Comparison of ENCODE assay signal across 19 cellular contexts in genomic region chr3:106261915-106262683, GRCh38.
DNase-seq lines count a peak whose midpoint lies in the region; ATAC-seq, FAIRE-seq and TF ChIP-seq lines count a peak whose summit lies in the region.
"Had no signal": no experiment of that assay in that cellular context is flagged by ENCODE, and none has a peak within 500 bp of the region (broad histone marks: within the 10 kb centered on the region; RNA-seq: fewer than 3 reads in every experiment).

No MANE protein-coding gene starts in this region.

- no peaks in the 10 kb centered on the region for H3K36me3 Mint-ChIP-seq in astrocyte (ENCODE audit: low read depth, unreplicated experiment)
- H3K36me3 Mint-ChIP-seq: stimulated activated effector memory CD8-positive, alpha-beta T cell treated with anti-CD3 and anti-CD28 coated beads, Interleukin-12 subunit alpha, Interleukin-12 subunit beta, amount 100 ng/mL, for 72 hours had no signal

- no peaks in the 10 kb centered on the region for H3K27me3 ChIP-seq in AG04450 (ENCODE audit: control insufficient read depth, insufficient read depth, low read length)
- H3K27me3 ChIP-seq in astrocyte (ENCODE audit: insufficient read depth, low read length), result no peaks in the 10 kb centered on the region
- H3K27me3 ChIP-seq: transverse colon had no signal

- no peaks in the 10 kb centered on the region for H3K9me3 Mint-ChIP-seq in astrocyte (ENCODE audit: unreplicated experiment)
- H3K9me3 Mint-ChIP-seq: stimulated activated effector memory CD8-positive, alpha-beta T cell treated with anti-CD3 and anti-CD28 coated beads, Interleukin-12 subunit alpha, Interleukin-12 subunit beta, amount 100 ng/mL, for 72 hours had no signal

- H3K9ac ChIP-seq in astrocyte (ENCODE audit: low read length), result no peak overlapping the region

- no peaks in the 10 kb centered on the region for H3K36me3 ChIP-seq in astrocyte (ENCODE audit: insufficient read depth, low read length)
- H3K36me3 ChIP-seq: transverse colon had no signal

- H3K4me2 ChIP-seq in astrocyte (ENCODE audit: low read length), result no peak overlapping the region

- H4K20me1 ChIP-seq in astrocyte (ENCODE audit: insufficient read depth, low read length), result no peaks in the 10 kb centered on the region

- TF ChIP-seq POLR2A in H54 (IDR thresholded peaks at IDR 0.05; ENCODE audit: low read depth, low read length), result no peak

- H3K4me3 ChIP-seq in AG04450 (ENCODE audit: low read depth, low read length) (no peak overlapping the region), astrocyte (ENCODE audit: insufficient read depth, low read depth, low read length) (no peak overlapping the region)
- H3K4me3 ChIP-seq: skin epidermis, transverse colon had no signal

- CTCF ChIA-PET in AG04450 (lab: Charles Lee), result no interaction called here

- peaks cover 14% of the 10 kb centered on the region for H3K4me1 Mint-ChIP-seq in astrocyte (ENCODE audit: low read depth, unreplicated experiment)

- no peaks in the 10 kb centered on the region for H3K9me3 ChIP-seq in AG04450 (ENCODE audit: control insufficient read depth, insufficient read depth, low read length)
- H3K9me3 ChIP-seq in astrocyte (ENCODE audit: insufficient read depth, low read depth, low read length), result no peaks in the 10 kb centered on the region
- H3K9me3 ChIP-seq: transverse colon had no signal

- FAIRE-seq in H54 (lab: Jason Lieb, UNC) (peak; percentile 76), astrocyte (lab: Jason Lieb, UNC) (peak; percentile 93)

- peaks cover 8% of the 10 kb centered on the region for H3K4me1 ChIP-seq in astrocyte (ENCODE audit: insufficient read depth, low read length)
- H3K4me1 ChIP-seq: transverse colon had no signal

- H3K79me2 ChIP-seq in astrocyte (ENCODE audit: insufficient read depth, low read length), result no peaks in the 10 kb centered on the region

- peak overlapping the region; percentile 43 for H3K27ac Mint-ChIP-seq in astrocyte (ENCODE audit: unreplicated experiment)
- H3K27ac Mint-ChIP-seq: stimulated activated effector memory CD8-positive, alpha-beta T cell treated with anti-CD3 and anti-CD28 coated beads, Interleukin-12 subunit alpha, Interleukin-12 subunit beta, amount 100 ng/mL, for 72 hours had no signal

- H2AFZ ChIP-seq in astrocyte (ENCODE audit: low read depth, low read length), result no peak overlapping the region

- H3K27me3 Mint-ChIP-seq in astrocyte (ENCODE audit: low read depth, unreplicated experiment), result no peaks in the 10 kb centered on the region

- TF ChIP-seq CTCF in AG04450 (IDR thresholded peaks at IDR 0.05; ENCODE audit: low read depth, low read length) (no peak), astrocyte (IDR thresholded peaks at IDR 0.05; ENCODE audit: insufficient read depth, low read depth, low read length) (no peak)

- H3K4me3 Mint-ChIP-seq in astrocyte (ENCODE audit: unreplicated experiment), result no peak overlapping the region
- H3K4me3 Mint-ChIP-seq: stimulated activated effector memory CD8-positive, alpha-beta T cell treated with anti-CD3 and anti-CD28 coated beads, Interleukin-12 subunit alpha, Interleukin-12 subunit beta, amount 100 ng/mL, for 72 hours had no signal

- POLR2A ChIA-PET in AG04450 (lab: Yijun Ruan, JAX), result interaction anchor here (0.6 kb wide), 1 partner anchor 64 kb away, joined by 7 read pairs; no protein-coding TSS in a partner anchor

- H3K27ac ChIP-seq in AG04450 (ENCODE audit: low read depth, low read length), result no peak overlapping the region
- H3K27ac ChIP-seq in astrocyte (ENCODE audit: low read depth, low read length), result no peak overlapping the region
- H3K27ac ChIP-seq: skin epidermis, transverse colon had no signal

- ATAC-seq in HG03108 (IDR thresholded peaks at IDR 0.05; ENCODE audit: unreplicated experiment) (no peak), GM18519 (IDR thresholded peaks at IDR 0.05; ENCODE audit: low FRiP score, unreplicated experiment) (no peak)
- ATAC-seq: left colon; PC-3; stimulated activated effector memory CD8-positive, alpha-beta T cell treated with anti-CD3 and anti-CD28 coated beads, Interleukin-12 subunit alpha, Interleukin-12 subunit beta, amount 100 ng/mL, for 72 hours had no signal

- peak; percentile 58 for DNase-seq in AG04450 (ENCODE audit: low read depth, low spot score)
- DNase-seq in H54 (ENCODE audit: insufficient read length, low spot score), result no peak
- peak; percentile 93 for DNase-seq in astrocyte (ENCODE audit: low read depth)
- peak; percentile 26 for DNase-seq in kidney glomerular epithelial cell (lab: John Stamatoyannopoulos, UW)
- DNase-seq in cerebellum (ENCODE audit: low spot score), result no peak
- no peak for DNase-seq in GOT3 (lab: John Stamatoyannopoulos, UW)
- DNase-seq: ACHN, dermis blood vessel endothelial cell, erythroblast, hippocampal formation, left colon, NCI-H2081, NCI-H526 treated with DMSO at 0.1 percent for 48 hours, PC-3, transverse colon had no signal

Comparison
In these comparisons a context has a peak if more than half of its experiments do, and no peak if none do; other contexts are left out.
1. DNase-seq: peak in AG04450 (single experiment), astrocyte (single experiment) and kidney glomerular epithelial cell (single experiment); none in H54 (single experiment), cerebellum (single experiment) and GOT3 (single experiment).